ENCODE assay signal across 8 cellular contexts in the genomic region with DNA sequence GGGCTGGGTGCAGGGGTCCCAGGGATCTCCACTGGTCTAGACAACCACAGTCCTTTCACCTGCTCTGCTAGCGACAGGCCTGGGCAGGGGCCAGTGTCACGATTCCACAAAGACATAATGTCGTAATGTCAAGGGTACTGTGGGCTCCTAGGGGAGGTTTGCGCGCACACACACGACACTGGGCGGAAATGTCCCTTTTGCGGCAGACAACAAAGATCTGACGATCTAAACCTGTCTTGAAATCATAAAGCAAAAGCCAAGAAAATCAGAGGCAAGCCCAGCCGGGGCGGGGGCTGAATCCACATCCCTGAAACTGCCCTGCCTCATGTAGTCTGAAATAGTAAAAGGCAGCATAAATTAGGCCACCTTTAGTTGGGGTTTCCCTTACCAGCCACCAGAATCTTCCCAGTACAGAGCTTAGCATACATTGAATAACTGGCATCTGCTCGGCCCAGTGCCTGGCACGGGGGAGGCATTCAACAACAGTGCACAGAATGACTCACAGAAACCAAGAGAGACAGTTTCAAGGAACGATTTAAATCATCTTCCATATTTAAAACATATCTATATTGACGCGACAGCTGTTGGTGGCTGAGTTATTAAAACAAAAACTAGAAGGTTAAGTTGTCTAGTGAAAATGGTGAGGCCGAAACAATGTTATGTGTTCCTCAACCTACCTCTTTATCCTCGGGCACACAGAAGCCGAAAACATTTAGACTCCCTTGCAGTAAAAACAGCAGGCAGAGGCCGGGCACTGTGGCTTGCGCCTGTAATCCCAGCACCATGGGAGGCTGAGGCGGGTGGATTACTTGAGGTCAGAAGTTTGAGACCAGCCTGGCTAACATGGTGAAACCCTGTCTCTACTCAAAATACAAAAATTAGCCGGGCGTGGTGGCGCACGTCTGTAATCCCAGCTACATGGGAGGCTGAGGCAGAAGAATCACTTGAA.
DNase-seq lines count a peak whose midpoint lies in the region; ATAC-seq and TF ChIP-seq lines count a peak whose summit lies in the region.

No MANE protein-coding gene starts in this region.

- DNase-seq in activated CD4-positive, alpha-beta T cell treated with anti-CD3 and anti-CD28 coated beads, Interleukin-2, amount 50 U/mL, for 24 hours (ENCODE audit: low read depth in 1 of 2, low spot score in 1 of 2), result peak; percentile 24 to 47
- DNase-seq in activated CD4-positive, alpha-beta T cell treated with anti-CD3 and anti-CD28 coated beads, Interleukin-2, amount 50 U/mL, for 4 hours, result no peak
- DNase-seq in amniotic epithelial cell (ENCODE audit: low read depth) (peak; percentile 89), lower leg skin (ENCODE audit: low spot score in 2 of 2) (no peak), Calu3 (no peak), DMS153 treated with DMSO at 0.1 percent for 48 hours (lab: John Stamatoyannopoulos, UW; ENCODE audit: unreplicated experiment) (no peak)
- DNase-seq in stimulated activated CD8-positive, alpha-beta memory T cell treated with anti-CD3 and anti-CD28 coated beads, Interleukin-4, amount 100 ng/mL, for 24 hours (ENCODE audit: low read depth), result peak; percentile 1

- no peaks in the 10 kb centered on the region for H3K9me3 Mint-ChIP-seq in Calu3 (ENCODE audit: low read depth, unreplicated experiment)

- TF ChIP-seq CTCF in lower leg skin (IDR thresholded peaks at IDR 0.05), result no peak
- TF ChIP-seq CTCF in Calu3 (IDR thresholded peaks at IDR 0.05; ENCODE audit: unreplicated experiment), result no peak

- H3K27me3 Mint-ChIP-seq in Calu3 (ENCODE audit: unreplicated experiment), result no peaks in the 10 kb centered on the region

- no TSS peak for BruUV-seq in Calu3 (replicated peaks; lab: Mats Ljungman, UMichigan)

- intact Hi-C loops in lower leg skin (cut with DNase I; ENCODE audit: low total_unique reads) (no loop called here), Calu3 (cut with micrococcal nuclease; ENCODE audit: unreplicated experiment) (no loop called here)

- H3K4me1 Mint-ChIP-seq in Calu3 (ENCODE audit: low read depth, unreplicated experiment), result peaks cover 17% of the 10 kb centered on the region

- TF ChIP-seq POLR2A in lower leg skin (IDR thresholded peaks at IDR 0.05), result no peak

- CTCF ChIA-PET in Calu3 (lab: Charles Lee), result no interaction called here

- H3K4me3 ChIP-seq in lower leg skin (ENCODE audit: low read depth, poor library complexity, severe bottlenecking), result no peak overlapping the region

- H3K4me3 Mint-ChIP-seq in Calu3 (ENCODE audit: low read depth, unreplicated experiment), result no peak overlapping the region

- H3K36me3 Mint-ChIP-seq in Calu3 (ENCODE audit: insufficient read depth, unreplicated experiment), result peaks cover 38% of the 10 kb centered on the region

- no peak overlapping the region for H3K27ac Mint-ChIP-seq in Calu3 (ENCODE audit: unreplicated experiment)

- peak; percentile 98 for ATAC-seq in HG03108 (IDR thresholded peaks at IDR 0.05; ENCODE audit: unreplicated experiment)

- 75 to 82% methylated on average over 26 of the region's 26 CpGs for WGBS in lower leg skin, 2 donors

Comparison
In these comparisons a context has a peak if more than half of its experiments do, and no peak if none do; other contexts are left out.
1. DNase-seq: peak in activated CD4-positive, alpha-beta T cell treated with anti-CD3 and anti-CD28 coated beads, Interleukin-2, amount 50 U/mL, for 24 hours (2 of 2), amniotic epithelial cell (single experiment) and stimulated activated CD8-positive, alpha-beta memory T cell treated with anti-CD3 and anti-CD28 coated beads, Interleukin-4, amount 100 ng/mL, for 24 hours (single experiment); none in activated CD4-positive, alpha-beta T cell treated with anti-CD3 and anti-CD28 coated beads, Interleukin-2, amount 50 U/mL, for 4 hours (0 of 2), lower leg skin (0 of 2), Calu3 (single experiment) and DMS153 treated with DMSO at 0.1 percent for 48 hours (single experiment).